Comparison of ENCODE assay signal across 2 cellular contexts in the genomic region with DNA sequence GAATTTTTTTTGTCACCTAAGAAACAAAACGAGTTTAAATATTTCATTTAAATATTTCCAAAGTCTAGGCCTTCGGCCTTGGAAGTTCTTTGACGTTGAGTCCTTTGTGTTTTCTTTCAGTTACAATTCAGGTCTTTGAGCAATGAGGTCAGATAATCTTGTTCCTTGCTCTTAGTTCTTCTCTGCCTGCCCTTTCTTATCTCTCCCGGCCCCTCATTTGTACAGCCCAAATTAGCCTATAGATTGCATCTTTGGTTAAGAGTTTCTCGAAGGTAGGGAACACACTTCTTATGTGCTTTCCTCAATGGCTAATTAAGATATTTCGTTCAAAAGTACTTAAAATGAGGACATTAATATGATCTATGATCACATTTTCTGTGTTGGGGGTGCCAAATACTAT.
TF ChIP-seq lines count a peak whose summit lies in the region.

No MANE protein-coding gene starts in this region.

TF ChIP-seq in K562, 482 proteins besides CTCF, POLR2A, EP300 and RAD21 (continues in another document):
- peak; percentile 37; the same call in 1 of the 2 replicates for TF ChIP-seq DPF2 (IDR thresholded peaks at IDR 0.05)
- no peak for TF ChIP-seq ZNF79 (CRISPR knock-in tag; IDR thresholded peaks at IDR 0.05; ENCODE audit: low read depth)
- TF ChIP-seq, protein P1, sequence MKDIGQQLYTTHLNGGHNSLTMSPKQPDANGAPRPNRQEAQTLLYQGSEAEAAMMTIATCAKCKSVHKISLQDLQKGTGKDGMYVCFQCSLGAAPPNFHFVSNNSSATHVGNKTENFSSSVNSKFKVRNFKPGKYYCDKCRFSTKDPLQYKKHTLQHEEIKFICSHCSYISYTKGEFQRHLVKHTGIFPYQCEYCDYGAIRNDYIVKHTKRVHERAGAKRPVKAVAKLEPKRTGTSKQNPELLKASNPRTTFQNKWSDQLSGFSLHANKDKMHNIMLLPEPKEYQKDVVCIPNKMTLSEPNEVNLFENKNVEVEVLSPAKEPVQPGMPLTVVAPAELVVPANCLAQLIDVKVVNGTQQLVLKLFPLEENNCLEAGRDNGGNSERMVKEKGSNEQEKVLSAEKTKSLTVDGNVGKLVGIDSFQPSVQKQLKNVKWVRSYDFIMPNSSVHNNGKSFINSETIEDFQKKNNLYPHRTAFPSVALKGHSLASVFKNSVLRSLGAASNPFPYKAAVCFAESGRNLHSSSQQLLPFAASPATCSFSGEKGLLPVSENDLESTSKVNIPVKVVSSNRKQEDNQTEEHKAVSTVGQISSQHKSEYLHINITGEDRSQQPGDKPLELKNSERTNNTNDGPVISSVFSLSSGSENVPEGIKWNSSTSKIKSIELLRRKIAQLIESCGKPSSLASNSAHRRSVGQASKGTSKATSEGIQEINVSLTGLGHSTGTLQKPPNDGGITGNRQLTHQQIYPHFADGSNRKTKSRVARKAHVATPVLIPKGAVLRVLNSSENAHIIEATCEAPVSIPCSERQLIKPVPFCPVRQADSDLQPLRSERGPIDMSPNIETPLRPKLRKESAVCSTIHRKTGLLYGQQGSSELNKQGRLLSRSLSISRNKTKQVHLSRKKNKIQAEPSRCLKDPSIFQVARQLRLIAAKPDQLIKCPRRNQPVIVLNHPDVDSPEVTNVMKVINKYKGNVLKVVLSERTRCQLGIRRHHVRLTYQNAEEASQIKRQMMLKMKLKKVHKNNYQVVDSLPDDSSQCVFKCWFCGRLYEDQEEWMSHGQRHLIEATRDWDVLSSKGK (CRISPR knock-in tag; IDR thresholded peaks at IDR 0.05), result no peak
- no peak for TF ChIP-seq U2AF1 (optimal IDR thresholded peaks at IDR 0.05; ENCODE audit: low read depth, low read length)
- peak; percentile 60; the same call in 1 of the 2 replicates for TF ChIP-seq ETV1 (tag; conservative IDR thresholded peaks at IDR 0.05; ENCODE audit: low read depth)
- TF ChIP-seq ZNF766 (CRISPR knock-in tag; conservative IDR thresholded peaks at IDR 0.05), result 0 out of 2 replicates have a peak, but pooled peaks have one; percentile 39
- no peak for TF ChIP-seq SRSF9 (IDR thresholded peaks at IDR 0.05; ENCODE audit: borderline replicate concordance, low read depth, low read length)
- TF ChIP-seq BHLHE40 (IDR thresholded peaks at IDR 0.05; ENCODE audit: low read length), result no peak
- TF ChIP-seq, protein P2, sequence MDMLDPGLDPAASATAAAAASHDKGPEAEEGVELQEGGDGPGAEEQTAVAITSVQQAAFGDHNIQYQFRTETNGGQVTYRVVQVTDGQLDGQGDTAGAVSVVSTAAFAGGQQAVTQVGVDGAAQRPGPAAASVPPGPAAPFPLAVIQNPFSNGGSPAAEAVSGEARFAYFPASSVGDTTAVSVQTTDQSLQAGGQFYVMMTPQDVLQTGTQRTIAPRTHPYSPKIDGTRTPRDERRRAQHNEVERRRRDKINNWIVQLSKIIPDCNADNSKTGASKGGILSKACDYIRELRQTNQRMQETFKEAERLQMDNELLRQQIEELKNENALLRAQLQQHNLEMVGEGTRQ (CRISPR knock-in tag; IDR thresholded peaks at IDR 0.05), result no peak
- TF ChIP-seq ARID1B (IDR thresholded peaks at IDR 0.05), result peak; percentile 46; the same call in 1 of the 2 replicates
- peak in 1 of 2 experiments; percentile 27; a peak in 1 of 4 replicates for TF ChIP-seq SRF (CRISPR knock-in tag; IDR thresholded peaks at IDR 0.05)
- no peak for TF ChIP-seq RNF2 (IDR thresholded peaks at IDR 0.05)
- TF ChIP-seq CBX3 (IDR thresholded peaks at IDR 0.05; ENCODE audit: borderline replicate concordance in 1 of 2, low read length in 2 of 2), result no peak
- TF ChIP-seq SMARCC2 (IDR thresholded peaks at IDR 0.05; ENCODE audit: low read depth), result no peak
- TF ChIP-seq SREBF2 (CRISPR knock-in tag; IDR thresholded peaks at IDR 0.05), result no peak
- no peak for TF ChIP-seq PHF20 (IDR thresholded peaks at IDR 0.05; ENCODE audit: partially characterized antibody)
- TF ChIP-seq RNF219 (CRISPR knock-in tag; IDR thresholded peaks at IDR 0.05), result no peak
- TF ChIP-seq ARNT (IDR thresholded peaks at IDR 0.05), result no peak
- TF ChIP-seq, protein P3, sequence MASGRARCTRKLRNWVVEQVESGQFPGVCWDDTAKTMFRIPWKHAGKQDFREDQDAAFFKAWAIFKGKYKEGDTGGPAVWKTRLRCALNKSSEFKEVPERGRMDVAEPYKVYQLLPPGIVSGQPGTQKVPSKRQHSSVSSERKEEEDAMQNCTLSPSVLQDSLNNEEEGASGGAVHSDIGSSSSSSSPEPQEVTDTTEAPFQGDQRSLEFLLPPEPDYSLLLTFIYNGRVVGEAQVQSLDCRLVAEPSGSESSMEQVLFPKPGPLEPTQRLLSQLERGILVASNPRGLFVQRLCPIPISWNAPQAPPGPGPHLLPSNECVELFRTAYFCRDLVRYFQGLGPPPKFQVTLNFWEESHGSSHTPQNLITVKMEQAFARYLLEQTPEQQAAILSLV (tag; IDR thresholded peaks at IDR 0.05), result no peak
- TF ChIP-seq CEBPG (CRISPR knock-in tag; IDR thresholded peaks at IDR 0.05), result no peak
- TF ChIP-seq CEBPG (tag; conservative IDR thresholded peaks at IDR 0.05 in 1 of 2, IDR thresholded peaks at IDR 0.05 in 1 of 2), result no peak
- TF ChIP-seq TARDBP (IDR thresholded peaks at IDR 0.05), result no peak

TF ChIP-seq in GM23338, 12 proteins besides CTCF, POLR2A, EP300 and RAD21:
- TF ChIP-seq REST (IDR thresholded peaks at IDR 0.05; ENCODE audit: unreplicated experiment), result no peak
- no peak for TF ChIP-seq STAT1 (IDR thresholded peaks at IDR 0.05; ENCODE audit: unreplicated experiment)
- TF ChIP-seq NANOG (IDR thresholded peaks at IDR 0.05; ENCODE audit: borderline replicate concordance), result no peak
- no peak for TF ChIP-seq CREB1 (CRISPR knock-in tag; IDR thresholded peaks at IDR 0.05; ENCODE audit: low read depth)
- no peak for TF ChIP-seq ZNF114 (CRISPR knock-in tag; IDR thresholded peaks at IDR 0.05)
- no peak for TF ChIP-seq JUNB (IDR thresholded peaks at IDR 0.05; ENCODE audit: unreplicated experiment)
- TF ChIP-seq, protein P4, sequence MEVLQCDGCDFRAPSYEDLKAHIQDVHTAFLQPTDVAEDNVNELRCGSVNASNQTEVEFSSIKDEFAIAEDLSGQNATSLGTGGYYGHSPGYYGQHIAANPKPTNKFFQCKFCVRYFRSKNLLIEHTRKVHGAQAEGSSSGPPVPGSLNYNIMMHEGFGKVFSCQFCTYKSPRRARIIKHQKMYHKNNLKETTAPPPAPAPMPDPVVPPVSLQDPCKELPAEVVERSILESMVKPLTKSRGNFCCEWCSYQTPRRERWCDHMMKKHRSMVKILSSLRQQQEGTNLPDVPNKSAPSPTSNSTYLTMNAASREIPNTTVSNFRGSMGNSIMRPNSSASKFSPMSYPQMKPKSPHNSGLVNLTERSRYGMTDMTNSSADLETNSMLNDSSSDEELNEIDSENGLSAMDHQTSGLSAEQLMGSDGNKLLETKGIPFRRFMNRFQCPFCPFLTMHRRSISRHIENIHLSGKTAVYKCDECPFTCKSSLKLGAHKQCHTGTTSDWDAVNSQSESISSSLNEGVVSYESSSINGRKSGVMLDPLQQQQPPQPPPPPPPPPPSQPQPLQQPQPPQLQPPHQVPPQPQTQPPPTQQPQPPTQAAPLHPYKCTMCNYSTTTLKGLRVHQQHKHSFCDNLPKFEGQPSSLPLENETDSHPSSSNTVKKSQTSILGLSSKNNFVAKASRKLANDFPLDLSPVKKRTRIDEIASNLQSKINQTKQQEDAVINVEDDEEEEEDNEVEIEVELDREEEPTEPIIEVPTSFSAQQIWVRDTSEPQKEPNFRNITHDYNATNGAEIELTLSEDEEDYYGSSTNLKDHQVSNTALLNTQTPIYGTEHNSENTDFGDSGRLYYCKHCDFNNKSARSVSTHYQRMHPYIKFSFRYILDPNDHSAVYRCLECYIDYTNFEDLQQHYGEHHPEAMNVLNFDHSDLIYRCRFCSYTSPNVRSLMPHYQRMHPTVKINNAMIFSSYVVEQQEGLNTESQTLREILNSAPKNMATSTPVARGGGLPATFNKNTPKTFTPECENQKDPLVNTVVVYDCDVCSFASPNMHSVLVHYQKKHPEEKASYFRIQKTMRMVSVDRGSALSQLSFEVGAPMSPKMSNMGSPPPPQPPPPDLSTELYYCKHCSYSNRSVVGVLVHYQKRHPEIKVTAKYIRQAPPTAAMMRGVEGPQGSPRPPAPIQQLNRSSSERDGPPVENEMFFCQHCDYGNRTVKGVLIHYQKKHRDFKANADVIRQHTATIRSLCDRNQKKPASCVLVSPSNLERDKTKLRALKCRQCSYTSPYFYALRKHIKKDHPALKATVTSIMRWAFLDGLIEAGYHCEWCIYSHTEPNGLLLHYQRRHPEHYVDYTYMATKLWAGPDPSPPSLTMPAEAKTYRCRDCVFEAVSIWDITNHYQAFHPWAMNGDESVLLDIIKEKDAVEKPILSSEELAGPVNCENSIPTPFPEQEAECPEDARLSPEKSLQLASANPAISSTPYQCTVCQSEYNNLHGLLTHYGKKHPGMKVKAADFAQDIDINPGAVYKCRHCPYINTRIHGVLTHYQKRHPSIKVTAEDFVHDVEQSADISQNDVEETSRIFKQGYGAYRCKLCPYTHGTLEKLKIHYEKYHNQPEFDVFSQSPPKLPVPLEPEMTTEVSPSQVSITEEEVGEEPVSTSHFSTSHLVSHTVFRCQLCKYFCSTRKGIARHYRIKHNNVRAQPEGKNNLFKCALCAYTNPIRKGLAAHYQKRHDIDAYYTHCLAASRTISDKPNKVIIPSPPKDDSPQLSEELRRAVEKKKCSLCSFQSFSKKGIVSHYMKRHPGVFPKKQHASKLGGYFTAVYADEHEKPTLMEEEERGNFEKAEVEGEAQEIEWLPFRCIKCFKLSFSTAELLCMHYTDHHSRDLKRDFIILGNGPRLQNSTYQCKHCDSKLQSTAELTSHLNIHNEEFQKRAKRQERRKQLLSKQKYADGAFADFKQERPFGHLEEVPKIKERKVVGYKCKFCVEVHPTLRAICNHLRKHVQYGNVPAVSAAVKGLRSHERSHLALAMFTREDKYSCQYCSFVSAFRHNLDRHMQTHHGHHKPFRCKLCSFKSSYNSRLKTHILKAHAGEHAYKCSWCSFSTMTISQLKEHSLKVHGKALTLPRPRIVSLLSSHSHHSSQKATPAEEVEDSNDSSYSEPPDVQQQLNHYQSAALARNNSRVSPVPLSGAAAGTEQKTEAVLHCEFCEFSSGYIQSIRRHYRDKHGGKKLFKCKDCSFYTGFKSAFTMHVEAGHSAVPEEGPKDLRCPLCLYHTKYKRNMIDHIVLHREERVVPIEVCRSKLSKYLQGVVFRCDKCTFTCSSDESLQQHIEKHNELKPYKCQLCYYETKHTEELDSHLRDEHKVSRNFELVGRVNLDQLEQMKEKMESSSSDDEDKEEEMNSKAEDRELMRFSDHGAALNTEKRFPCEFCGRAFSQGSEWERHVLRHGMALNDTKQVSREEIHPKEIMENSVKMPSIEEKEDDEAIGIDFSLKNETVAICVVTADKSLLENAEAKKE (CRISPR knock-in tag; IDR thresholded peaks at IDR 0.05), result no peak
- no peak for TF ChIP-seq ZNF331 (CRISPR knock-in tag; IDR thresholded peaks at IDR 0.05; ENCODE audit: low read depth)
- TF ChIP-seq POLR2AphosphoS5 (IDR thresholded peaks at IDR 0.05; ENCODE audit: low read depth), result no peak
- TF ChIP-seq, protein P5, sequence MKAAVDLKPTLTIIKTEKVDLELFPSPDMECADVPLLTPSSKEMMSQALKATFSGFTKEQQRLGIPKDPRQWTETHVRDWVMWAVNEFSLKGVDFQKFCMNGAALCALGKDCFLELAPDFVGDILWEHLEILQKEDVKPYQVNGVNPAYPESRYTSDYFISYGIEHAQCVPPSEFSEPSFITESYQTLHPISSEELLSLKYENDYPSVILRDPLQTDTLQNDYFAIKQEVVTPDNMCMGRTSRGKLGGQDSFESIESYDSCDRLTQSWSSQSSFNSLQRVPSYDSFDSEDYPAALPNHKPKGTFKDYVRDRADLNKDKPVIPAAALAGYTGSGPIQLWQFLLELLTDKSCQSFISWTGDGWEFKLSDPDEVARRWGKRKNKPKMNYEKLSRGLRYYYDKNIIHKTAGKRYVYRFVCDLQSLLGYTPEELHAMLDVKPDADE (IDR thresholded peaks at IDR 0.05), result no peak
